In the genomic region with DNA sequence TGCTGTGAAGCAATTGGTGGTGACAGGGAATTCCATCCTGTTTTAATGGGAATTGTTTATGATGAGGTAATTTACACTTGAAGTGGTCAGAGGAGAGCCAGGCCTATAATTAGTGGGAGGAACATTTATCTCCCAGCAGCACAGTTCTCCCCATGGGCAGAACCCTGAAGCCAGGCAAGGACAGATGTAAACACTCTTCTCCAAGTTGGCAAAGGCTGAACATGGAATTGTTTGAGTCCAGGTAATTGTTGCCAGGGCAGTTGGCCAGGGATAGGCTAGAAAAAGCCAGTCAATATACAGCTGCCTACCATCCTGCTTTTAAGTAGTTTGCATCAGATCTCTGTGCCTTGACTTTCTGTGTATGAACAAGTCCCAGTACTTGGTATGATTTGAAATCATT, we compare ENCODE assay signal across 1 cellular context.
TF ChIP-seq lines count a peak whose summit lies in the region.

No MANE protein-coding gene starts in this region.

TF ChIP-seq in GM23338, 12 proteins besides CTCF, POLR2A, EP300 and RAD21 (continued from another document):
- TF ChIP-seq, protein P1, sequence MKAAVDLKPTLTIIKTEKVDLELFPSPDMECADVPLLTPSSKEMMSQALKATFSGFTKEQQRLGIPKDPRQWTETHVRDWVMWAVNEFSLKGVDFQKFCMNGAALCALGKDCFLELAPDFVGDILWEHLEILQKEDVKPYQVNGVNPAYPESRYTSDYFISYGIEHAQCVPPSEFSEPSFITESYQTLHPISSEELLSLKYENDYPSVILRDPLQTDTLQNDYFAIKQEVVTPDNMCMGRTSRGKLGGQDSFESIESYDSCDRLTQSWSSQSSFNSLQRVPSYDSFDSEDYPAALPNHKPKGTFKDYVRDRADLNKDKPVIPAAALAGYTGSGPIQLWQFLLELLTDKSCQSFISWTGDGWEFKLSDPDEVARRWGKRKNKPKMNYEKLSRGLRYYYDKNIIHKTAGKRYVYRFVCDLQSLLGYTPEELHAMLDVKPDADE (IDR thresholded peaks at IDR 0.05) = no peak
- no peak for TF ChIP-seq POLR2AphosphoS5 (IDR thresholded peaks at IDR 0.05; ENCODE audit: low read depth)
